In the genomic region with DNA sequence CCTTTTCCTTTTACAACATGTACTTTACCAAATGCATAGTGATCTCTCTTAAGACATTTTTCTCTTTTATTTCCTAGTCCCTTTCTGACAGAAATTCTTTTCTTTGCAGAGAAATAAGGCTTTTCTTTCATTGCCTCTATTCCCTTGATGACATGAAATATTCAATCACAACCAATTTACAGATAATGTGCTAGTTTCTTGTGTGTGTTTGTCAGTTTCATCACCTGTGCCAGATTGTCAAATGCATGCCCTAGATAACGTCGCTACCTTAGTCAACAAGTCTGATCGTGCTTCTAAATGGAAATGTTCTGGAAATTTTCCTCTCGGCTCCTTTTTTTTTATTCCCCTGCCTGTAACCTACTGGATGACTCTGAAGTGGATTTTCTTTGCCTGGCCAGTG, we compare ENCODE assay signal across 18 cellular contexts.
"Had no signal": no experiment of that assay in that cellular context is flagged by ENCODE, and none has a peak within 500 bp of the region (broad histone marks: within the 10 kb centered on the region; RNA-seq: fewer than 3 reads in every experiment).

No MANE protein-coding gene starts in this region.

- H3K4me1 Mint-ChIP-seq: central memory CD8-positive, alpha-beta T cell; naive B cell; nephron had no signal

- H3K9me3 ChIP-seq: heart left ventricle, lower lobe of right lung, tibial artery, upper lobe of left lung, uterus had no signal

- H3K27me3 Mint-ChIP-seq: central memory CD8-positive, alpha-beta T cell; naive B cell had no signal

- H3K4me3 Mint-ChIP-seq: central memory CD8-positive, alpha-beta T cell; naive B cell; nephron had no signal

- H3K36me3 Mint-ChIP-seq: naive B cell had no signal

- H3K27me3 ChIP-seq: heart left ventricle, tibial artery, upper lobe of left lung, uterus had no signal

- H3K27ac ChIP-seq: heart left ventricle, lower lobe of right lung, tibial artery, upper lobe of left lung, uterus had no signal

- ATAC-seq: heart left ventricle; left lobe of liver; lower lobe of right lung; sciatic nerve; stimulated activated naive CD8-positive, alpha-beta T cell treated with anti-CD3 and anti-CD28 coated beads, Interleukin-15, Interleukin-2, amounts not matched to agents 100 U/mL and 50 U/mL, for 24 hours had no signal

- H3K27ac Mint-ChIP-seq: naive B cell, nephron had no signal

- H3K36me3 ChIP-seq: heart left ventricle, lower lobe of right lung, tibial artery, upper lobe of left lung, uterus had no signal

- H3K4me1 ChIP-seq: lower lobe of right lung, tibial artery, upper lobe of left lung, uterus had no signal

- H3K9me3 Mint-ChIP-seq: central memory CD8-positive, alpha-beta T cell; nephron had no signal

- DNase-seq: cortex of kidney; effector memory CD4-positive, alpha-beta T cell; heart left ventricle; lower lobe of right lung; mesenchymal stem cell; naive B cell; posterior cingulate gyrus; small intestine; stimulated activated CD4-positive, alpha-beta T cell treated with anti-CD3 and anti-CD28 coated beads, Interleukin-12 subunit alpha, Interleukin-12 subunit beta, amount 100 ng/mL, for 4 hours; stimulated activated CD4-positive, alpha-beta T cell treated with anti-CD3 and anti-CD28 coated beads, Interleukin-2, amount 100 ng/mL, for 48 hours; stimulated activated naive CD8-positive, alpha-beta T cell treated with anti-CD3 and anti-CD28 coated beads, Interleukin-15, Interleukin-2, amounts not matched to agents 100 U/mL and 50 U/mL, for 24 hours; tibial artery; upper lobe of left lung; uterus had no signal

- H3K4me3 ChIP-seq: heart left ventricle, lower lobe of right lung, tibial artery, upper lobe of left lung, uterus had no signal
